8 cellular contexts compared by ENCODE assay signal in genomic region chr12:53966385-53967133, GRCh38. TPM values are rescaled to one million over a fixed set of nuclear protein-coding genes. Genes with fewer than 3 reads are reported as not detected.
DNase-seq lines count a peak whose midpoint lies in the region; ATAC-seq and TF ChIP-seq lines count a peak whose summit lies in the region.
"Had no signal": no experiment of that assay in that cellular context is flagged by ENCODE, and none has a peak within 500 bp of the region (broad histone marks: within the 10 kb centered on the region; RNA-seq: fewer than 3 reads in every experiment).

No MANE protein-coding gene starts in this region.

- H3K27me3 ChIP-seq in BE2C (peaks cover 36% of the 10 kb centered on the region), Panc1 (ENCODE audit: control insufficient read depth, insufficient read depth, low read length) (no peaks in the 10 kb centered on the region)

- peaks cover 25% of the 10 kb centered on the region for H3K4me1 Mint-ChIP-seq in nephron

- peaks cover 100% of the 10 kb centered on the region for H3K27me3 Mint-ChIP-seq in nephron (ENCODE audit: low read depth)

- H3K9me3 ChIP-seq in BE2C, result no peaks in the 10 kb centered on the region
- H3K9me3 ChIP-seq in Panc1 (ENCODE audit: control insufficient read depth, insufficient read depth, low read depth, low read length), result no peaks in the 10 kb centered on the region

- CTCF ChIA-PET in Panc1 (lab: Charles Lee), result no interaction called here

- H3K36me3 ChIP-seq in BE2C (no peaks in the 10 kb centered on the region), Panc1 (ENCODE audit: control insufficient read depth, insufficient read depth, low read length) (peaks cover 4% of the 10 kb centered on the region; the same call in 1 of the 2 replicates)

- TF ChIP-seq CTCF in BE2C (IDR thresholded peaks at IDR 0.05; ENCODE audit: low read depth, low read length) (no peak), Panc1 (IDR thresholded peaks at IDR 0.05) (no peak), nephron (IDR thresholded peaks at IDR 0.05; ENCODE audit: unreplicated experiment in 3 of 3) (no peak)

- peak overlapping the region in 1 of 3 experiments; percentile 68 for H3K27ac Mint-ChIP-seq in nephron
- H3K27ac Mint-ChIP-seq: activated naive CD4-positive, alpha-beta T cell treated with anti-CD3 and anti-CD28 coated beads, Interleukin-2, amount 50 U/mL, for 72 hours had no signal

- POLR2A ChIA-PET in Panc1 (lab: Charles Lee), result interaction anchor here (0.6 to 1.1 kb wide), 2 partner anchors 14 to 349 kb away, joined by 5 to 7 read pairs; no protein-coding TSS in a partner anchor

- BruUV-seq in Panc1 (replicated peaks; lab: Mats Ljungman, UMichigan), result no TSS peak

- in situ Hi-C loops in Panc1 (cut with HindIII; ENCODE audit: low pct_unique_long_range_greater_than_20kb, low sequenced_read_pairs), result no loop called here

- H3K4me3 ChIP-seq in BE2C (ENCODE audit: low read depth, low read length) (peak overlapping the region; percentile 77), Panc1 (ENCODE audit: low read depth in 2 of 2, low read length in 2 of 2) (no peak overlapping the region)

- no peak for ATAC-seq in Panc1
- ATAC-seq: activated naive CD4-positive, alpha-beta T cell treated with anti-CD3 and anti-CD28 coated beads, Interleukin-2, amount 50 U/mL, for 72 hours had no signal

- no peaks in the 10 kb centered on the region for H3K36me3 Mint-ChIP-seq in nephron (ENCODE audit: low read depth)

- H3K4me1 ChIP-seq in BE2C, result peaks cover 33% of the 10 kb centered on the region
- peaks cover 89% of the 10 kb centered on the region for H3K4me1 ChIP-seq in Panc1 (ENCODE audit: control insufficient read depth, insufficient read depth, low read length)

- H3K27ac ChIP-seq in Panc1 (ENCODE audit: low read length), result peak overlapping the region; percentile 100

- H3K4me3 Mint-ChIP-seq in nephron, result peak overlapping the region; percentile 12 to 77 (median 73)

- H3K9me3 Mint-ChIP-seq in nephron, result no peaks in the 10 kb centered on the region
- H3K9me3 Mint-ChIP-seq: activated naive CD4-positive, alpha-beta T cell treated with anti-CD3 and anti-CD28 coated beads, Interleukin-2, amount 50 U/mL, for 72 hours had no signal

- DNase-seq in BE2C, result no peak
- no peak for DNase-seq in Panc1 (ENCODE audit: low read depth, low spot score)
- DNase-seq in cerebellar cortex (ENCODE audit: low spot score), result no peak
- DNase-seq in HUDEP-2 (lab: John Stamatoyannopoulos, UW; ENCODE audit: unreplicated experiment in 76 of 76), result no peak
- DNase-seq in dedifferentiated amniotic fluid mesenchymal stem cell (ENCODE audit: extremely low spot score), result no peak
- DNase-seq: NCI-H1048 had no signal

- intact Hi-C loops in Panc1 (cut with micrococcal nuclease; ENCODE audit: unreplicated experiment), result no loop called here

RNA-seq across cellular contexts. Expression of gene HOXC11, which starts 6.4 kb away (rescaled TPM):
- 0.85 TPM for polyA plus RNA-seq in BE2C (2012; ENCODE audit: insufficient read depth, insufficient read length, low read depth)
- 17.0 TPM for total RNA-seq in Panc1 (2021; ENCODE audit: unreplicated experiment)
- 19.6 TPM for polyA plus RNA-seq in Panc1 (2012; ENCODE audit: insufficient read length)
- total RNA-seq: activated naive CD4-positive, alpha-beta T cell treated with anti-CD3 and anti-CD28 coated beads, Interleukin-2, amount 50 U/mL, for 72 hours had no signal

RNA-seq across cellular contexts. Expression of gene HOTAIR, which starts 8.2 kb away (rescaled TPM):
- 2.2 TPM for polyA plus RNA-seq in BE2C (2012; ENCODE audit: insufficient read depth, insufficient read length, low read depth)
- total RNA-seq in Panc1 (2021; ENCODE audit: unreplicated experiment), result 31.7 TPM
- polyA plus RNA-seq in Panc1 (2012; ENCODE audit: insufficient read length), result 25.6 TPM
- total RNA-seq: activated naive CD4-positive, alpha-beta T cell treated with anti-CD3 and anti-CD28 coated beads, Interleukin-2, amount 50 U/mL, for 72 hours had no signal

RNA-seq across cellular contexts. Expression of gene HOXC12, which starts 11.9 kb away (rescaled TPM):
- not detected for polyA plus RNA-seq in BE2C (2012; ENCODE audit: insufficient read depth, insufficient read length, low read depth)
- total RNA-seq in Panc1 (2021; ENCODE audit: unreplicated experiment), result 5.1 TPM
- 15.1 TPM for polyA plus RNA-seq in Panc1 (2012; ENCODE audit: insufficient read length)
- total RNA-seq: activated naive CD4-positive, alpha-beta T cell treated with anti-CD3 and anti-CD28 coated beads, Interleukin-2, amount 50 U/mL, for 72 hours had no signal

RNA-seq across cellular contexts. Expression of gene HOXC10, which starts 18.4 kb away (rescaled TPM):
- 49.3 TPM for polyA plus RNA-seq in BE2C (2012; ENCODE audit: insufficient read depth, insufficient read length, low read depth)
- 154 TPM for total RNA-seq in Panc1 (2021; ENCODE audit: unreplicated experiment)
- 178 TPM for polyA plus RNA-seq in Panc1 (2012; ENCODE audit: insufficient read length)
- total RNA-seq: activated naive CD4-positive, alpha-beta T cell treated with anti-CD3 and anti-CD28 coated beads, Interleukin-2, amount 50 U/mL, for 72 hours had no signal

RNA-seq across cellular contexts. Expression of gene HOXC13, which starts 27.9 kb away (rescaled TPM):
- 0.60 TPM for polyA plus RNA-seq in BE2C (2012; ENCODE audit: insufficient read depth, insufficient read length, low read depth)
- total RNA-seq in Panc1 (2021; ENCODE audit: unreplicated experiment), result 93.5 TPM
- polyA plus RNA-seq in Panc1 (2012; ENCODE audit: insufficient read length), result 125 TPM
- total RNA-seq: activated naive CD4-positive, alpha-beta T cell treated with anti-CD3 and anti-CD28 coated beads, Interleukin-2, amount 50 U/mL, for 72 hours had no signal
